8 cellular contexts compared by ENCODE assay signal in the genomic region with DNA sequence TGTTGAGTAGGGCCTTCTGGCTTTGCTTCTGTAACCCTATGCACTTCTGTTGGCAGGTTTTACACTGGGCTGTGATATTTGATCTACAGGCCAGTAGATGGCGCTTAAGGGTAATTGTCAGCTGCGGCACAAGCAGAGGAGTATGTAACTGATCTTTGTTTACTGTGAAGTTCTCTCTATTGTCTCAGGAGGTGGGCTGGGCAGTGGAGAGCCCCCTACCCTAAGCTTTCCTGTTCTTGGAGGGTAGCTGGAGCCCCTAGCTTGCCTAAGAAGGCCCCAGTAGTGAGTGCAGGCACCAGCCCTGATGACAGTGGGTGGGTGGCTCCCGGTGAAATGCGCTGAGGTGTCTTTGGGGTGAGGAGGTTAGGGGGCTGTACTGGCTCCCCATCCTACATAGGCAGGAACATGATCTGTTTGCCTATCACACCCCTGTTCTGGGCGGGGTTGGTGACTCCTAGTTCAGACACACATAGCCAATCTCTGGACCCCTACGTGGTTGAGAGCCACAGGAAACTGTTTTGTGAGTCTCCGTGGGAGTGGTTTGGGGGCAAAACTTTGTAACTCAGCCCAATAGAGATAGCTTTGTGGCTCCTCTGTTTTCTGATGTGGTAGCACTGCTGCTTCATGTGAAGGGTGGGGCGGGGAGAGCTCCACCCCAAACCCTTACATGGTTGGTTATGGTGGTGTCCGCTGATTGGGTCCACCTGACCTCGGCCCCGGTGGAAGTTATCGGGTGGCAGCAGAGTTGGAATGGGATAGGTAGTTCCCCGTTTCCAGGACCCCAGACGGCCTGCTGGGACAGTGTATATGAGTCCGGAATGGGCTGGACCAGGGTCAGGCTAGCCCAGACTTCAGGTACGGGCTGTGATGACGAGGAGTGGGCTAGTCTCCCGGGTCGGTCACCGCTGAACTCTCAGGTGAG.
DNase-seq lines count a peak whose midpoint lies in the region; ATAC-seq and TF ChIP-seq lines count a peak whose summit lies in the region.

No MANE protein-coding gene starts in this region.

- CTCF ChIA-PET in GM10248 (lab: Yijun Ruan, JAX) = interaction anchor here (0.7 to 11.2 kb wide), 45 partner anchors 9 to 447 kb away, joined by 3 to 207 read pairs (median 5); partner anchors contain the start of genes PEX12, SLFN12L, SLFN13 and SLFN14

- no peaks in the 10 kb centered on the region for H3K9me3 ChIP-seq in right lobe of liver

- POLR2A ChIA-PET in GM10248 (lab: Yijun Ruan, JAX) = no interaction called here

- peak; percentile 70 for DNase-seq in GM10248 (ENCODE audit: extremely low spot score)
- DNase-seq in NCI-H2227 treated with DMSO at 0.1 percent for 48 hours (lab: John Stamatoyannopoulos, UW) = peak; percentile 53
- peak; percentile 77 for DNase-seq in activated CD4-positive, alpha-beta T cell treated with anti-CD3 and anti-CD28 coated beads for 48 hours
- DNase-seq in dorsolateral prefrontal cortex = peak in 2 of 10 donors; percentile 15 to 17
- DNase-seq in right lobe of liver = peak; percentile 28 to 60 (median 56)
- DNase-seq in stimulated activated CD4-positive, alpha-beta T cell treated with anti-CD3 and anti-CD28 coated beads, Interleukin-4, amount 100 ng/mL, for 4 hours = peak; percentile 34 to 79

- TF ChIP-seq POLR2A in right lobe of liver (IDR thresholded peaks at IDR 0.05) = no peak

- peaks cover 0 to 20% (median 8%) of the 10 kb centered on the region in 45 donors for H3K27me3 ChIP-seq in dorsolateral prefrontal cortex
- no peaks in the 10 kb centered on the region for H3K27me3 ChIP-seq in right lobe of liver

- H3K4me1 ChIP-seq in right lobe of liver = no peaks in the 10 kb centered on the region

- peak overlapping the region in 57 of 59 donors; percentile 0 to 57 (median 36) for H3K4me3 ChIP-seq in dorsolateral prefrontal cortex
- peak overlapping the region; percentile 1 to 13 (median 8) for H3K4me3 ChIP-seq in right lobe of liver

- ATAC-seq in HG02870 (IDR thresholded peaks at IDR 0.05; ENCODE audit: unreplicated experiment) (peak; percentile 48), right lobe of liver (peak; percentile 93 to 96 (median 94)), GM21360 (IDR thresholded peaks at IDR 0.05; ENCODE audit: unreplicated experiment) (no peak)

- peak; percentile 76 for TF ChIP-seq CTCF in GM10248 (IDR thresholded peaks at IDR 0.05; ENCODE audit: control extremely low read depth, extremely low read depth, low read depth, missing control alignments)
- peak; percentile 45 to 88 (median 76) for TF ChIP-seq CTCF in dorsolateral prefrontal cortex (IDR thresholded peaks at IDR 0.05 in 54 of 56, conservative IDR thresholded peaks at IDR 0.05 in 2 of 56; ENCODE audit: low read depth in 1 of 56, partially characterized antibody in 56 of 56)
- peak; percentile 78 to 85 (median 82) for TF ChIP-seq CTCF in right lobe of liver (IDR thresholded peaks at IDR 0.05)

- H3K27ac ChIP-seq in dorsolateral prefrontal cortex (peak overlapping the region in 11 of 59 donors; percentile 2 to 71 (median 31)), right lobe of liver (peak overlapping the region in 2 of 3 donors; percentile 25 to 41)

- intact Hi-C loops in dorsolateral prefrontal cortex (cut with DNase I) (loop anchor here (5.0 to 10.0 kb wide), 3 partner anchors 219 to 432 kb away; partner anchors contain the start of gene SLFN12L (in 1 of the 2)), right lobe of liver (cut with DNase I) (loop anchor here (5.0 kb wide), 1 partner anchor 219 kb away; no protein-coding TSS in a partner anchor)

- H3K36me3 ChIP-seq in right lobe of liver = no peaks in the 10 kb centered on the region

- 4% methylated on average over 10 of the region's 20 CpGs for WGBS in right lobe of liver (ENCODE audit: insufficient coverage, low coverage, low lambda C conversion rate, missing lambda C conversion rate)
